In the genomic region with DNA sequence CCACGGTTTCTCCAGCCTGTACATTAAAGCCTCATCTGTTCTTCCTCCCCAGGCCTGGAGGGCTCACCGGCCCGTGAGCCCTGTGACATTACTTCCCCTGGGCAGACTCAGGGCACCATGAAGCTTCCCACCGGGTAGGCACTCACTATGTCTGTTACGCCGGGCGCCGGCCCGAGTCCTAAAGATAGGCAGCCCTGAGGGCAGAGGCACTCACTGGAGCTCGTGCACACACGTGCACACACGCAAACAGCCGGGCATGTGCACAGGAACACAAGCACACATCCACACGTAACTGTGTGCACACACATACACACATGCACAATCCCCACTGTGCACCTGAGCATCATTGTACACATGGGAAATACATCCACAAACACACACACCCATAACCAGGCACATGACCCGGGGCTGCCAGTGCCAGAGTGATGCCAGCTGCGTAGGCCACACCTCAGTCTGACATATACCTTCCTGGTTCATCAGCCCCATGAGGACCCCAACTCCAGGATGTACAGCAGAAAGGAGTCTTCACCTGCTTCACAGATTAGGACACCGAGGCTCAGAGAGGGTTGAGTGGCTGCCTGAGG, we compare ENCODE assay signal across 30 cellular contexts.
DNase-seq lines count a peak whose midpoint lies in the region; ATAC-seq, FAIRE-seq and TF ChIP-seq lines count a peak whose summit lies in the region.
"Had no signal": no experiment of that assay in that cellular context is flagged by ENCODE, and none has a peak within 500 bp of the region (broad histone marks: within the 10 kb centered on the region; RNA-seq: fewer than 3 reads in every experiment).

No MANE protein-coding gene starts in this region.

- H2BK120ac ChIP-seq in mesenchymal stem cell (ENCODE audit: low read depth, low read length) = no peak overlapping the region

- H3K27me3 ChIP-seq in RWPE2 (ENCODE audit: insufficient read depth, poor library complexity, severe bottlenecking) (peaks cover 49% of the 10 kb centered on the region), tibial artery (peaks cover 0 to 67% of the 10 kb centered on the region in 2 donors), mesenchymal stem cell (ENCODE audit: control insufficient read depth in 1 of 2, insufficient read depth in 1 of 2, low read length in 2 of 2) (peaks cover 38 to 53% of the 10 kb centered on the region in 2 experiments)
- H3K27me3 ChIP-seq: brain microvascular endothelial cell had no signal

- TF ChIP-seq CTCF in RWPE2 (IDR thresholded peaks at IDR 0.05; ENCODE audit: poor library complexity, severe bottlenecking) (no peak), tibial artery (IDR thresholded peaks at IDR 0.05) (no peak)

- ATAC-seq in RWPE2 (ENCODE audit: low read depth) = no peak

- H3K79me1 ChIP-seq in mesenchymal stem cell (replicated peaks; ENCODE audit: low read length, poor library complexity, severe bottlenecking) = no peaks in the 10 kb centered on the region

- FAIRE-seq in GM12892 (lab: Jason Lieb, UNC) = no peak
- FAIRE-seq: colon, frontal cortex, GM18507 had no signal

- H2BK12ac ChIP-seq in mesenchymal stem cell (ENCODE audit: low read length in 2 of 2) = no peak overlapping the region

- H3K36me3 ChIP-seq in RWPE2 (ENCODE audit: low read depth) (no peaks in the 10 kb centered on the region), tibial artery (no peaks in the 10 kb centered on the region), mesenchymal stem cell (ENCODE audit: control insufficient read depth in 1 of 2, insufficient read depth in 2 of 2, low read depth in 1 of 2, low read length in 2 of 2) (no peaks in the 10 kb centered on the region)
- H3K36me3 ChIP-seq: adrenal gland, brain microvascular endothelial cell, esophagus muscularis mucosa, MG63, neutrophil, thoracic aorta had no signal

- H3K4ac ChIP-seq in mesenchymal stem cell (ENCODE audit: low read depth in 1 of 2, low read length in 2 of 2) = no peak overlapping the region

- H3K9ac ChIP-seq in mesenchymal stem cell (ENCODE audit: low read length) = no peak overlapping the region

- DNase-seq in activated CD8-positive, alpha-beta memory T cell treated with anti-CD3 and anti-CD28 coated beads, Interleukin-2, amount 50 U/mL, for 4 hours = peak; percentile 10
- DNase-seq in activated CD8-positive, alpha-beta memory T cell treated with anti-CD3 and anti-CD28 coated beads for 24 hours = no peak
- peak; percentile 86 for DNase-seq in RWPE2 (ENCODE audit: low spot score)
- peak; percentile 67 for DNase-seq in mesenteric fat pad (ENCODE audit: low spot score)
- DNase-seq in tibial artery = peak; percentile 12 to 45
- DNase-seq in GM12892 (ENCODE audit: insufficient read length) = no peak
- no peak for DNase-seq in NCI-H345 treated with DMSO at 0.1 percent for 48 hours (lab: John Stamatoyannopoulos, UW; ENCODE audit: unreplicated experiment)
- DNase-seq in mesenchymal stem cell = no peak
- DNase-seq: 8988T; activated CD4-positive, alpha-beta memory T cell treated with anti-CD3 and anti-CD28 coated beads for 36 hours; activated CD4-positive, CD25-positive, alpha-beta regulatory T cell; activated gamma-delta T cell; activated T-cell treated with anti-CD3 and anti-CD28 coated beads for 4 hours; brain microvascular endothelial cell; HFFc6; hippocampal formation; immature natural killer cell; KBM-7; MG63; NCI-H1417 treated with DMSO at 0.1 percent for 48 hours; NCI-H524; stimulated activated CD4-positive, alpha-beta T cell treated with anti-CD3 and anti-CD28 coated beads, Interleukin-4, amount 100 ng/mL, for 24 hours; stimulated activated naive CD4-positive, alpha-beta T cell had no signal

- no peak overlapping the region for H4K8ac ChIP-seq in mesenchymal stem cell (ENCODE audit: low read length)

- no peak overlapping the region for H3K14ac ChIP-seq in mesenchymal stem cell (ENCODE audit: low read length in 2 of 2)

- H2BK15ac ChIP-seq in mesenchymal stem cell (ENCODE audit: low read depth, poor library complexity, severe bottlenecking) = no peak overlapping the region

- H3K9me3 ChIP-seq in RWPE2 (ENCODE audit: severe bottlenecking) (no peaks in the 10 kb centered on the region), tibial artery (no peaks in the 10 kb centered on the region), mesenchymal stem cell (ENCODE audit: control insufficient read depth, low read length) (no peaks in the 10 kb centered on the region)
- H3K9me3 ChIP-seq: adrenal gland, esophagus muscularis mucosa, MG63, neutrophil, thoracic aorta had no signal

- no peak overlapping the region for H2BK5ac ChIP-seq in mesenchymal stem cell (ENCODE audit: low read depth, low read length, poor library complexity, severe bottlenecking)

- H3K4me1 ChIP-seq in RWPE2 (ENCODE audit: insufficient read depth, poor library complexity, severe bottlenecking) (no peaks in the 10 kb centered on the region), tibial artery (no peaks in the 10 kb centered on the region), mesenchymal stem cell (ENCODE audit: control insufficient read depth, insufficient read depth, low read depth, low read length) (no peaks in the 10 kb centered on the region)
- H3K4me1 ChIP-seq: adrenal gland, esophagus muscularis mucosa had no signal

- H3K23ac ChIP-seq in mesenchymal stem cell (ENCODE audit: low read length in 2 of 2) = no peak overlapping the region

- H3K4me2 ChIP-seq in mesenchymal stem cell (ENCODE audit: low read length, poor library complexity, severe bottlenecking) = no peak overlapping the region

- no peak overlapping the region for H2AK5ac ChIP-seq in mesenchymal stem cell (ENCODE audit: low read length, severe bottlenecking)

- no peak for TF ChIP-seq POLR2A in GM12892 (IDR thresholded peaks at IDR 0.05; ENCODE audit: low read depth, low read length)

- H4K91ac ChIP-seq in mesenchymal stem cell (ENCODE audit: low read length) = no peak overlapping the region

- intact Hi-C loops in tibial artery (cut with DNase I; ENCODE audit: low total_unique reads) = no loop called here

- H3K27ac ChIP-seq in RWPE2 (ENCODE audit: poor library complexity, severe bottlenecking) (no peak overlapping the region), tibial artery (no peak overlapping the region), mesenchymal stem cell (ENCODE audit: low read length, poor library complexity, severe bottlenecking) (no peak overlapping the region)
- H3K27ac ChIP-seq: adrenal gland, brain microvascular endothelial cell, esophagus muscularis mucosa, neutrophil, thoracic aorta had no signal

- H2AFZ ChIP-seq in mesenchymal stem cell (ENCODE audit: low read depth, low read length) = no peak overlapping the region

- H3K4me3 ChIP-seq in RWPE2 (ENCODE audit: severe bottlenecking) (no peak overlapping the region), tibial artery (no peak overlapping the region), mesenchymal stem cell (ENCODE audit: insufficient read depth in 1 of 2, low read depth in 1 of 2, low read length in 2 of 2) (peak overlapping the region in 1 of 2 experiments; percentile 26)
- H3K4me3 ChIP-seq: adrenal gland, esophagus muscularis mucosa, MG63, thoracic aorta had no signal

- no peak overlapping the region for H3K18ac ChIP-seq in mesenchymal stem cell (ENCODE audit: low read depth in 1 of 2, low read length in 2 of 2)

- WGBS in mesenchymal stem cell = 87% methylated on average over 17 of the region's 17 CpGs

Comparison
In these comparisons a context has a peak if more than half of its experiments do, and no peak if none do; other contexts are left out.
1. DNase-seq: peak in activated CD8-positive, alpha-beta memory T cell treated with anti-CD3 and anti-CD28 coated beads, Interleukin-2, amount 50 U/mL, for 4 hours (single experiment), RWPE2 (single experiment), mesenteric fat pad (single experiment) and tibial artery (2 of 2); none in activated CD8-positive, alpha-beta memory T cell treated with anti-CD3 and anti-CD28 coated beads for 24 hours (single experiment), GM12892 (single experiment), NCI-H345 treated with DMSO at 0.1 percent for 48 hours (single experiment) and mesenchymal stem cell (single experiment).